Comparison of ENCODE assay signal across 8 cellular contexts in genomic region chr5:132386644-132387286, GRCh38. TPM values are rescaled to one million over a fixed set of nuclear protein-coding genes. Genes with fewer than 3 reads are reported as not detected.
DNase-seq lines count a peak whose midpoint lies in the region; ATAC-seq and TF ChIP-seq lines count a peak whose summit lies in the region.

No MANE protein-coding gene starts in this region.

- H3K4me1 ChIP-seq in trophoblast cell (ENCODE audit: control insufficient read depth in 1 of 2, insufficient read depth in 2 of 2, low read length in 2 of 2) = peaks cover 27 to 34% of the 10 kb centered on the region in 2 experiments
- peaks cover 41 to 52% (median 46%) of the 10 kb centered on the region in 4 donors for H3K4me1 ChIP-seq in upper lobe of left lung

- peaks cover 24% of the 10 kb centered on the region for H3K36me3 Mint-ChIP-seq in Calu3 (ENCODE audit: insufficient read depth, unreplicated experiment)
- H3K36me3 Mint-ChIP-seq in activated naive CD4-positive, alpha-beta T cell treated with anti-CD3 and anti-CD28 coated beads for 36 hours (ENCODE audit: low read depth) = peaks cover 2% of the 10 kb centered on the region

- ATAC-seq in GM19455 (IDR thresholded peaks at IDR 0.05; ENCODE audit: unreplicated experiment) (peak; percentile 77), HG03571 (IDR thresholded peaks at IDR 0.05; ENCODE audit: unreplicated experiment) (peak; percentile 84), upper lobe of left lung (ENCODE audit: low FRiP score in 2 of 2) (peak; percentile 92 to 93)

- H3K4me1 Mint-ChIP-seq in Calu3 (ENCODE audit: low read depth, unreplicated experiment) = peaks cover 59% of the 10 kb centered on the region
- H3K4me1 Mint-ChIP-seq in activated naive CD4-positive, alpha-beta T cell treated with anti-CD3 and anti-CD28 coated beads for 36 hours (ENCODE audit: low read depth) = peaks cover 40% of the 10 kb centered on the region

- H3K14ac ChIP-seq in trophoblast cell (ENCODE audit: low read length) = no peak overlapping the region

- no peak overlapping the region for H3K4ac ChIP-seq in trophoblast cell (ENCODE audit: low read depth, low read length)

- H3K9me3 Mint-ChIP-seq in Calu3 (ENCODE audit: low read depth, unreplicated experiment) = no peaks in the 10 kb centered on the region
- H3K9me3 Mint-ChIP-seq in activated naive CD4-positive, alpha-beta T cell treated with anti-CD3 and anti-CD28 coated beads for 36 hours = no peaks in the 10 kb centered on the region

- no peak overlapping the region for H4K12ac ChIP-seq in trophoblast cell (ENCODE audit: low read depth, low read length)

- no TSS peak for BruUV-seq in Calu3 (replicated peaks; lab: Mats Ljungman, UMichigan)

- H3K36me3 ChIP-seq in trophoblast cell (ENCODE audit: control insufficient read depth in 1 of 2, insufficient read depth in 2 of 2, low read length in 2 of 2) = no peaks in the 10 kb centered on the region
- peaks cover 0 to 6% (median 2%) of the 10 kb centered on the region in 4 donors for H3K36me3 ChIP-seq in upper lobe of left lung

- H4K91ac ChIP-seq in trophoblast cell (ENCODE audit: low read depth, low read length) = peak overlapping the region; percentile 13

- TF ChIP-seq POLR2A in upper lobe of left lung (IDR thresholded peaks at IDR 0.05) = no peak

- WGBS in trophoblast cell (ENCODE audit: extremely low coverage, insufficient coverage, insufficient read length) = no CpG with 5 or more reads among the region's 10 CpGs
- 28 to 29% methylated on average over 6 to 10 of the region's 10 CpGs for WGBS in upper lobe of left lung, 2 donors

- H3K9me3 ChIP-seq in trophoblast cell (ENCODE audit: insufficient read depth, low read depth, low read length) (no peaks in the 10 kb centered on the region), upper lobe of left lung (no peaks in the 10 kb centered on the region)

- no peak for TF ChIP-seq EP300 in upper lobe of left lung (IDR thresholded peaks at IDR 0.05)

- H2BK120ac ChIP-seq in trophoblast cell (ENCODE audit: insufficient read depth, low read length, poor library complexity) = no peak overlapping the region

- H3K4me3 Mint-ChIP-seq in Calu3 (ENCODE audit: low read depth, unreplicated experiment) = no peak overlapping the region
- H3K4me3 Mint-ChIP-seq in activated naive CD4-positive, alpha-beta T cell treated with anti-CD3 and anti-CD28 coated beads for 36 hours = no peak overlapping the region

- no peak overlapping the region for H2AFZ ChIP-seq in trophoblast cell (ENCODE audit: insufficient read depth, low read length, poor library complexity)

- H3K9ac ChIP-seq in trophoblast cell (ENCODE audit: low read length) = no peak overlapping the region

- DNase-seq in Calu3 (peak; percentile 81), SK-N-DZ (ENCODE audit: low spot score) (peak; percentile 53), glomerular visceral epithelial cell (ENCODE audit: extremely low spot score) (peak; percentile 82), trophoblast cell (peak in 1 of 2 donors; percentile 70), upper lobe of left lung (peak in 1 of 2 donors; percentile 83)
- peak; percentile 88 for DNase-seq in activated naive CD4-positive, alpha-beta T cell treated with anti-CD3 and anti-CD28 coated beads for 36 hours

- H3K27ac ChIP-seq in trophoblast cell (ENCODE audit: low read depth, low read length) (no peak overlapping the region), upper lobe of left lung (peak overlapping the region; percentile 84 to 92 (median 86))

- H3K4me3 ChIP-seq in trophoblast cell (ENCODE audit: low read depth, low read length) (no peak overlapping the region), upper lobe of left lung (no peak overlapping the region)

- no peak overlapping the region for H3K18ac ChIP-seq in trophoblast cell (ENCODE audit: low read length)

- H4K8ac ChIP-seq in trophoblast cell (ENCODE audit: low read depth, low read length) = no peak overlapping the region

- peaks cover 18% of the 10 kb centered on the region for H3K79me1 ChIP-seq in trophoblast cell (ENCODE audit: low read length)

- no peak overlapping the region for H3K4me2 ChIP-seq in trophoblast cell (ENCODE audit: low read length)

- no peak overlapping the region for H3K23ac ChIP-seq in trophoblast cell (ENCODE audit: low read length)

- H2AK5ac ChIP-seq in trophoblast cell (ENCODE audit: low read length) = no peak overlapping the region

- CTCF ChIA-PET in Calu3 (lab: Charles Lee) = interaction anchor here (0.6 to 4.8 kb wide), 11 partner anchors 16 to 433 kb away, joined by 3 to 83 read pairs (median 4); partner anchors contain the start of genes IRF1 and KIF3A
- CTCF ChIA-PET in activated naive CD4-positive, alpha-beta T cell treated with anti-CD3 and anti-CD28 coated beads for 36 hours (lab: Charles Lee) = interaction anchor here (0.7 to 20.9 kb wide), 38 partner anchors 9 to 498 kb away, joined by 3 to 466 read pairs (median 7); partner anchors contain the start of genes IRF1, SLC22A4 and SLC22A5

- intact Hi-C loops in Calu3 (cut with micrococcal nuclease; ENCODE audit: unreplicated experiment) = loop anchor here (1.0 to 10.0 kb wide), 10 partner anchors 24 to 496 kb away; partner anchors contain the start of genes GDF9, KIF3A and UQCRQ
- intact Hi-C loops in activated naive CD4-positive, alpha-beta T cell treated with anti-CD3 and anti-CD28 coated beads for 36 hours (cut with micrococcal nuclease) = loop anchor here (1.0 to 5.0 kb wide), 5 partner anchors 25 to 480 kb away; partner anchors contain the start of genes GDF9, KIF3A and UQCRQ

- H3K27me3 Mint-ChIP-seq in Calu3 (ENCODE audit: unreplicated experiment) = no peaks in the 10 kb centered on the region
- no peaks in the 10 kb centered on the region for H3K27me3 Mint-ChIP-seq in activated naive CD4-positive, alpha-beta T cell treated with anti-CD3 and anti-CD28 coated beads for 36 hours (ENCODE audit: low read depth)

- peak overlapping the region; percentile 87 for H3K27ac Mint-ChIP-seq in Calu3 (ENCODE audit: unreplicated experiment)
- H3K27ac Mint-ChIP-seq in activated naive CD4-positive, alpha-beta T cell treated with anti-CD3 and anti-CD28 coated beads for 36 hours = peak overlapping the region; percentile 69

- H3K27me3 ChIP-seq in trophoblast cell (ENCODE audit: insufficient read depth, low read length) (no peaks in the 10 kb centered on the region), upper lobe of left lung (no peaks in the 10 kb centered on the region)

- H2BK12ac ChIP-seq in trophoblast cell (ENCODE audit: low read length) = peak overlapping the region; percentile 1

- H2BK5ac ChIP-seq in trophoblast cell (ENCODE audit: low read depth, low read length, poor library complexity) = no peak overlapping the region

- no peaks in the 10 kb centered on the region for H3K79me2 ChIP-seq in trophoblast cell (ENCODE audit: control insufficient read depth, insufficient read depth, low read length, poor library complexity)

- TF ChIP-seq CTCF in Calu3 (IDR thresholded peaks at IDR 0.05; ENCODE audit: unreplicated experiment) (peak; percentile 90), upper lobe of left lung (IDR thresholded peaks at IDR 0.05) (peak; percentile 80 to 95 (median 90))

RNA-seq across cellular contexts. Expression of gene SLC22A5, which starts 17.3 kb away (rescaled TPM):
- total RNA-seq in Calu3 (2022) = 24.6 and 25.4 TPM in 2 replicates
- 1.3 and 1.5 TPM in 2 replicates for polyA plus RNA-seq in SK-N-DZ (2014; cell fraction: cytosol; rRNA removed)
- polyA plus RNA-seq in SK-N-DZ (2014; cell fraction: nucleus; rRNA removed) = 2.8 and 7.0 TPM in 2 replicates
- total RNA-seq in activated naive CD4-positive, alpha-beta T cell treated with anti-CD3 and anti-CD28 coated beads for 36 hours = 1 to 10 TPM; 3.1 to 3.6 TPM
- polyA plus RNA-seq in trophoblast cell (2013) = 6.1 and 6.6 TPM in 2 replicates
- 10 to 100 TPM in 4 of 6 donors, 1 to 10 TPM in 2; 7.9 to 22.0 (median 12.7) TPM for total RNA-seq in upper lobe of left lung
